ENCODE assay signal across 26 cellular contexts in genomic region chr5:17213938-17214337, GRCh38. TPM values are rescaled to one million over a fixed set of nuclear protein-coding genes. Genes with fewer than 3 reads are reported as not detected.
A peak's percentile ranks its signal among the peaks of the same experiment; 100 is the strongest.
DNase-seq lines count a peak whose midpoint lies in the region; ATAC-seq, FAIRE-seq and TF ChIP-seq lines count a peak whose summit lies in the region.
"Had no signal": no experiment of that assay in that cellular context is flagged by ENCODE, and none has a peak within 500 bp of the region (broad histone marks: within the 10 kb centered on the region; RNA-seq: fewer than 3 reads in every experiment).

No MANE protein-coding gene starts in this region.

- no peak for ATAC-seq in GM12878
- no peak for ATAC-seq in GM21529 (IDR thresholded peaks at IDR 0.05; ENCODE audit: unreplicated experiment)
- no peak for ATAC-seq in GM18907 (IDR thresholded peaks at IDR 0.05; ENCODE audit: unreplicated experiment)
- no peak for ATAC-seq in GM18520 (IDR thresholded peaks at IDR 0.05; ENCODE audit: unreplicated experiment)
- ATAC-seq: activated CD8-positive, alpha-beta T cell treated with anti-CD3 and anti-CD28 coated beads for 36 hours; gastrocnemius medialis; HCT116; left cardiac atrium; natural killer cell treated with Interleukin-12 subunit alpha and Interleukin-12 subunit beta and Interleukin-15 and Interleukin-18, amount 100 ng/mL, for 72 hours; stimulated activated naive CD8-positive, alpha-beta T cell treated with anti-CD3 and anti-CD28 coated beads, Interleukin-15, amount 100 ng/mL, for 72 hours had no signal

- H3K27me3 Mint-ChIP-seq in neural crest cell (ENCODE audit: low read depth), result peaks cover 12% of the 10 kb centered on the region

- peaks cover 7% of the 10 kb centered on the region for H3K4me1 Mint-ChIP-seq in neural crest cell

- no peak overlapping the region for H3K9ac ChIP-seq in GM12878 (ENCODE audit: control insufficient read depth, insufficient read depth, low read length)
- H3K9ac ChIP-seq: parathyroid adenoma had no signal

- TF ChIP-seq CTCF in GM12878 (IDR thresholded peaks at IDR 0.05 in 2 of 3, conservative IDR thresholded peaks at IDR 0.05 in 1 of 3; ENCODE audit: control insufficient read depth in 2 of 3, extremely low read depth in 1 of 3, insufficient read depth in 1 of 3, low read depth in 3 of 3, low read length in 3 of 3), result no peak
- no peak for TF ChIP-seq CTCF in neural crest cell (conservative IDR thresholded peaks at IDR 0.05)

- no peak overlapping the region for H3K4me3 ChIP-seq in GM12878
- H3K4me3 ChIP-seq: gastrocnemius medialis, lung, uterus had no signal

- H3K9me3 Mint-ChIP-seq in neural crest cell, result peaks cover 2% of the 10 kb centered on the region
- H3K9me3 Mint-ChIP-seq: activated CD8-positive, alpha-beta T cell treated with anti-CD3 and anti-CD28 coated beads for 36 hours; natural killer cell treated with Interleukin-12 subunit alpha and Interleukin-12 subunit beta and Interleukin-15 and Interleukin-18, amount 100 ng/mL, for 72 hours; stimulated activated naive CD8-positive, alpha-beta T cell treated with anti-CD3 and anti-CD28 coated beads, Interleukin-15, amount 100 ng/mL, for 72 hours had no signal

- DNase-seq in G401 (ENCODE audit: low spot score) (peak; percentile 26), NCI-H748 treated with DMSO at 0.1 percent for 48 hours (lab: John Stamatoyannopoulos, UW) (peak; percentile 73), GM12878 (ENCODE audit: low read depth, low spot score) (no peak), neural crest cell (ENCODE audit: low read depth, low spot score) (no peak)
- no peak for DNase-seq in activated CD8-positive, alpha-beta memory T cell treated with anti-CD3 and anti-CD28 coated beads for 24 hours
- DNase-seq: activated CD8-positive, alpha-beta T cell treated with anti-CD3 and anti-CD28 coated beads for 36 hours; CD4-positive, alpha-beta memory T cell; gastrocnemius medialis; immature natural killer cell; left cardiac atrium; NCI-H1048; NCI-H446; NCI-H82; stimulated activated CD4-positive, alpha-beta T cell treated with anti-CD3 and anti-CD28 coated beads, Interleukin-1b, Interleukin-23, amount 100 ng/mL, for 48 hours; stimulated activated naive CD8-positive, alpha-beta T cell treated with anti-CD3 and anti-CD28 coated beads, Interleukin-15, amount 100 ng/mL, for 72 hours; uterus had no signal

- H3K27ac ChIP-seq in GM12878 (ENCODE audit: control insufficient read depth, insufficient read depth), result no peak overlapping the region
- H3K27ac ChIP-seq: gastrocnemius medialis, parathyroid adenoma, uterus had no signal

- peaks cover 4% of the 10 kb centered on the region for H3K36me3 Mint-ChIP-seq in neural crest cell (ENCODE audit: low read depth)
- H3K36me3 Mint-ChIP-seq: activated naive CD8-positive, alpha-beta T cell; CD4-positive, alpha-beta memory T cell; immature natural killer cell; natural killer cell treated with Interleukin-12 subunit alpha and Interleukin-12 subunit beta and Interleukin-15 and Interleukin-18, amount 100 ng/mL, for 72 hours had no signal

- TF ChIP-seq RAD21 in GM12878 (IDR thresholded peaks at IDR 0.05; ENCODE audit: insufficient read depth, low read depth, low read length), result no peak

- FAIRE-seq in GM12878 (lab: Jason Lieb, UNC), result no peak
- FAIRE-seq: bronchial epithelial cell, D721Med had no signal

- SMC1A ChIA-PET in GM12878 (lab: Charles Lee; ENCODE audit: uncharacterized antibody, unreplicated experiment), result interaction anchor here (0.6 to 6.0 kb wide), 7 partner anchors 17 to 1099 kb away, joined by 3 to 107 read pairs (median 5); no protein-coding TSS in a partner anchor

- H3K79me2 ChIP-seq in GM12878 (ENCODE audit: control insufficient read depth, insufficient read depth, low read length), result peaks cover 13% of the 10 kb centered on the region
- H3K79me2 ChIP-seq: parathyroid adenoma had no signal

- POLR2A ChIA-PET in GM12878 (lab: Charles Lee), result no interaction called here

- H3K36me3 ChIP-seq in GM12878 (ENCODE audit: control insufficient read depth in 2 of 2, insufficient read depth in 2 of 2, low read length in 1 of 2), result no peaks in the 10 kb centered on the region
- H3K36me3 ChIP-seq: gastrocnemius medialis, uterus had no signal

- intact Hi-C loops in GM12878 (cut with micrococcal nuclease; ENCODE audit: unreplicated experiment), result loop anchor here (10.0 kb wide), 2 partner anchors 271 to 701 kb away; no protein-coding TSS in a partner anchor

- WGBS in GM12878 (ENCODE audit: insufficient coverage, insufficient replicate concordance, low lambda C conversion rate, missing lambda C conversion rate), result 30% methylated on average over 2 of the region's 2 CpGs

- no peaks in the 10 kb centered on the region for H4K20me1 ChIP-seq in GM12878 (ENCODE audit: control insufficient read depth, insufficient read depth)

- H3K4me2 ChIP-seq in GM12878 (ENCODE audit: control insufficient read depth, insufficient read depth), result peak overlapping the region; percentile 42; the same call in 1 of the 2 replicates

- BruUV-seq in GM12878 (replicated peaks; lab: Mats Ljungman, UMichigan), result no TSS peak

- TF ChIP-seq EP300 in GM12878 (IDR thresholded peaks at IDR 0.05; ENCODE audit: borderline replicate concordance in 1 of 2, control insufficient read depth in 1 of 2, low read depth in 2 of 2, low read length in 2 of 2), result no peak

- H3K9me3 ChIP-seq in GM12878 (replicated peaks; ENCODE audit: control insufficient read depth, insufficient read depth, low read length), result no peaks in the 10 kb centered on the region
- H3K9me3 ChIP-seq: gastrocnemius medialis, uterus had no signal

- no peaks in the 10 kb centered on the region for H3K27me3 ChIP-seq in GM12878 (replicated peaks in 1 of 2; ENCODE audit: control insufficient read depth in 2 of 2, insufficient read depth in 2 of 2, low read length in 1 of 2)
- H3K27me3 ChIP-seq: uterus had no signal

- CTCF ChIA-PET in GM12878 (lab: Yijun Ruan, JAX), result interaction anchor here (0.6 to 5.8 kb wide), 10 partner anchors 10 to 1102 kb away, joined by 3 to 132 read pairs (median 24); no protein-coding TSS in a partner anchor

- RAD21 ChIA-PET in GM12878 (lab: Charles Lee; ENCODE audit: unreplicated experiment), result interaction anchor here (0.9 to 5.5 kb wide), 7 partner anchors 11 to 1484 kb away, joined by 3 to 123 read pairs (median 29); no protein-coding TSS in a partner anchor

- peak overlapping the region; percentile 56 for H3K4me3 Mint-ChIP-seq in neural crest cell
- H3K4me3 Mint-ChIP-seq: activated CD8-positive, alpha-beta T cell treated with anti-CD3 and anti-CD28 coated beads for 36 hours; activated naive CD8-positive, alpha-beta T cell; CD4-positive, alpha-beta memory T cell; immature natural killer cell; natural killer cell treated with Interleukin-12 subunit alpha and Interleukin-12 subunit beta and Interleukin-15 and Interleukin-18, amount 100 ng/mL, for 72 hours; stimulated activated naive CD8-positive, alpha-beta T cell treated with anti-CD3 and anti-CD28 coated beads, Interleukin-15, amount 100 ng/mL, for 72 hours had no signal

- no peak overlapping the region for H3K27ac Mint-ChIP-seq in neural crest cell (ENCODE audit: unreplicated experiment)
- H3K27ac Mint-ChIP-seq: activated CD8-positive, alpha-beta T cell treated with anti-CD3 and anti-CD28 coated beads for 36 hours; activated naive CD8-positive, alpha-beta T cell; CD4-positive, alpha-beta memory T cell; immature natural killer cell; natural killer cell treated with Interleukin-12 subunit alpha and Interleukin-12 subunit beta and Interleukin-15 and Interleukin-18, amount 100 ng/mL, for 72 hours; stimulated activated naive CD8-positive, alpha-beta T cell treated with anti-CD3 and anti-CD28 coated beads, Interleukin-15, amount 100 ng/mL, for 72 hours had no signal

- in situ Hi-C loops in G401 (cut with HindIII; ENCODE audit: low sequenced_read_pairs), result no loop called here
- in situ Hi-C loops in GM12878 (cut with MboI), result loop anchor here (10.0 kb wide), 1 partner anchor 901 kb away; no protein-coding TSS in a partner anchor

- H3K4me1 ChIP-seq in GM12878 (ENCODE audit: control insufficient read depth, insufficient read depth, low read length), result peaks cover 4% of the 10 kb centered on the region; the same call in 1 of the 2 replicates
- H3K4me1 ChIP-seq: parathyroid adenoma, uterus had no signal

- no peak for TF ChIP-seq POLR2A in GM12878 (IDR thresholded peaks at IDR 0.05; ENCODE audit: low read depth, low read length)

- H2AFZ ChIP-seq in GM12878 (ENCODE audit: control insufficient read depth, low read depth, low read length), result no peak overlapping the region
- H2AFZ ChIP-seq: parathyroid adenoma had no signal

RNA-seq across cellular contexts. Expression of gene BASP1, which starts 3.5 kb away (rescaled TPM):
- not detected in 2 replicates for total RNA-seq in G401 (2014; rRNA removed; shearing (Covaris generic))
- 26.2 and 27.4 TPM in 2 replicates for total RNA-seq in GM12878 (2013; cell fraction: nucleolus; rRNA removed)
- total RNA-seq in GM12878 (2014; rRNA removed), result 123 and 126 TPM in 2 replicates
- 68.8 and 73.9 TPM in 2 replicates for total RNA-seq in GM12878 (2014; rRNA removed; fragmentation: Illumina TruSeq; extraction: Trizol)
- total RNA-seq in GM12878 (2021), result 190 and 193 TPM in 2 replicates
- polyA plus RNA-seq in GM12878 (2011; ENCODE audit: low read depth), result 50.3 TPM
- polyA plus RNA-seq in GM12878 (2011; rRNA removed), result 158 and 181 TPM in 2 replicates
- 95.6 and 98.7 TPM in 2 replicates for polyA plus RNA-seq in GM12878 (2011; cell fraction: cytosol; rRNA removed)
- 22.4 and 34.3 TPM in 2 replicates for polyA plus RNA-seq in GM12878 (2011; cell fraction: nucleus; rRNA removed)
- 66.9 and 79.5 TPM in 2 replicates for polyA plus RNA-seq in GM12878 (2012)
- 159 and 169 TPM in 2 replicates for polyA plus RNA-seq in GM12878 (2014; fragmentation: Illumina TruSeq; extraction: Trizol)
- 10 to 100 TPM; 27.3 to 57.5 TPM for polyA plus RNA-seq in GM12878 (2014; fragmentation: Nextera tagmentation; extraction: Ambion mirVana)
- polyA plus RNA-seq in GM12878 (2014; rRNA removed), result 185 and 209 TPM in 2 replicates
- polyA plus RNA-seq in GM12878 (2016; fragmentation: Nextera tagmentation; extraction: Ambion mirVana), result 10 to 100 TPM; 59.0 to 78.7 TPM
- 28.4 and 35.5 TPM in 2 replicates for polyA minus RNA-seq in GM12878 (2011; rRNA and poly(A)+ RNA removed)
- 26.5 and 29.0 TPM in 2 replicates for polyA minus RNA-seq in GM12878 (2011; cell fraction: cytosol; rRNA and poly(A)+ RNA removed)
- polyA minus RNA-seq in GM12878 (2011; cell fraction: nucleus; rRNA and poly(A)+ RNA removed), result 4.7 and 9.5 TPM in 2 replicates
- 99.5 and 100 TPM in 2 replicates for total RNA-seq in neural crest cell

Comparison
In these comparisons a context has a peak if more than half of its experiments do, and no peak if none do; other contexts are left out.
1. DNase-seq: peak in G401 (single experiment) and NCI-H748 treated with DMSO at 0.1 percent for 48 hours (single experiment); none in GM12878 (single experiment), neural crest cell (single experiment) and activated CD8-positive, alpha-beta memory T cell treated with anti-CD3 and anti-CD28 coated beads for 24 hours (single experiment).
2. RNA of gene BASP1, which starts 3.5 kb away (total RNA-seq): 26.2 to 193 TPM in GM12878 and 99.5 to 100 TPM in neural crest cell; not detected in G401; every median in the first group is over 10 times any median in the second.